In genomic region chr3:162742159-162742717, GRCh38 we compare ENCODE assay signal across 1 cellular context.
TF ChIP-seq lines count a peak whose summit lies in the region.

No MANE protein-coding gene starts in this region.

TF ChIP-seq in SK-N-SH, 30 proteins besides CTCF, POLR2A, EP300 and RAD21 (continued from another document):
- TF ChIP-seq PBX3 (IDR thresholded peaks at IDR 0.05) (peak; percentile 85), MEF2A (IDR thresholded peaks at IDR 0.05; ENCODE audit: borderline replicate concordance, low read depth) (peak; percentile 19; the same call in 1 of the 2 replicates), EZH2phosphoT487 (IDR thresholded peaks at IDR 0.05; ENCODE audit: borderline replicate concordance, low read depth) (no peak), TAF1 (IDR thresholded peaks at IDR 0.05; ENCODE audit: borderline replicate concordance, low read depth, low read length) (no peak), JUND (IDR thresholded peaks at IDR 0.05) (peak; percentile 64; the same call in 1 of the 2 replicates), FOXJ3 (CRISPR knock-in tag; IDR thresholded peaks at IDR 0.05) (no peak), MXI1 (IDR thresholded peaks at IDR 0.05; ENCODE audit: low read depth, low read length) (no peak), SMC3 (IDR thresholded peaks at IDR 0.05; ENCODE audit: low read depth, low read length) (no peak), YY1 (IDR thresholded peaks at IDR 0.05; ENCODE audit: low read depth) (no peak), TCF12 (IDR thresholded peaks at IDR 0.05) (peak; percentile 96), REST (IDR thresholded peaks at IDR 0.05; ENCODE audit: low read depth, low read length) (no peak), RFX5 (IDR thresholded peaks at IDR 0.05; ENCODE audit: low read length) (no peak), CHD2 (IDR thresholded peaks at IDR 0.05; ENCODE audit: low read length, partially characterized antibody) (peak; percentile 50), RCOR1 (IDR thresholded peaks at IDR 0.05; ENCODE audit: low read length) (peak; percentile 97), USF1 (IDR thresholded peaks at IDR 0.05; ENCODE audit: borderline replicate concordance, low read depth) (no peak), USF2 (IDR thresholded peaks at IDR 0.05; ENCODE audit: borderline replicate concordance, low read depth, low read length) (no peak), SIN3A (IDR thresholded peaks at IDR 0.05; ENCODE audit: borderline replicate concordance, low read depth, low read length) (no peak), POLR2AphosphoS5 (IDR thresholded peaks at IDR 0.05; ENCODE audit: low read depth, low read length) (peak; percentile 79; the same call in 1 of the 2 replicates), RXRA (IDR thresholded peaks at IDR 0.05; ENCODE audit: borderline replicate concordance, low read depth) (0 out of 2 replicates have a peak, but pooled peaks have one; percentile 22)
